ENCODE assay signal across 18 cellular contexts in the genomic region with DNA sequence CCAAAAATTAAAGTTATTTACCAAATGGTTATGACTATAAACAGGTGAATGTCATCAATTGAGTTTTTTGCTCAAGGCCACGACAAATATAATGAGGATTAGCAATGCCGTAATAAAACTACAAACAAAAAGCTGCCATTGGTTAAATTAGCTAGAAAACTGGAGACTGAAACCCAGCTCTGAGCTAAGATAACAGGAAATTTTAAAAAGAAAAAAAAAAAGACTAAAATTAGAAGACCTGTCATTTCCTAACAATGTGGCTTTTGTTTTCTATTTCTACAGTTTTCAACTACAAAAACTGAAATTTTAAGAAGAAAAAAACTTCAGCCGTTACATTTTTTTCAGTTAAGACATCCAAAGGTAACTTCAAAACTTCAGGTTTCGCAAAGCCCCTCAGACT. TPM values are rescaled to one million over a fixed set of nuclear protein-coding genes. Genes with fewer than 3 reads are reported as not detected.
DNase-seq lines count a peak whose midpoint lies in the region; ATAC-seq, FAIRE-seq and TF ChIP-seq lines count a peak whose summit lies in the region.
"Had no signal": no experiment of that assay in that cellular context is flagged by ENCODE, and none has a peak within 500 bp of the region (broad histone marks: within the 10 kb centered on the region; RNA-seq: fewer than 3 reads in every experiment).

No MANE protein-coding gene starts in this region.

- no peaks in the 10 kb centered on the region for H3K9me3 ChIP-seq in CD4-positive, alpha-beta memory T cell (ENCODE audit: control insufficient read depth in 1 of 2, low read length in 2 of 2)
- H3K9me3 ChIP-seq in kidney (ENCODE audit: control insufficient read depth in 1 of 2, low read length in 2 of 2), result no peaks in the 10 kb centered on the region
- H3K9me3 ChIP-seq in gastroesophageal sphincter, result no peaks in the 10 kb centered on the region
- H3K9me3 ChIP-seq: heart right ventricle, pancreas had no signal

- H3K27ac Mint-ChIP-seq in CD4-positive, alpha-beta memory T cell, result peak overlapping the region; percentile 8 to 83 (median 66)
- peak overlapping the region; percentile 87 to 96 for H3K27ac Mint-ChIP-seq in T-cell

- no peak overlapping the region for H3K4me3 ChIP-seq in CD4-positive, alpha-beta memory T cell (ENCODE audit: low read length in 2 of 2)
- no peak overlapping the region for H3K4me3 ChIP-seq in kidney (ENCODE audit: low read length in 2 of 2)
- no peak overlapping the region for H3K4me3 ChIP-seq in gastroesophageal sphincter
- H3K4me3 ChIP-seq: heart right ventricle, pancreas, SK-N-MC had no signal

- POLR2A ChIA-PET in CD4-positive, alpha-beta memory T cell (lab: Charles Lee; ENCODE audit: partially characterized antibody), result interaction anchor here (1.3 to 4.1 kb wide), 6 partner anchors 9 to 225 kb away, joined by 3 to 52 read pairs (median 10); partner anchors contain the start of genes EMC4, LPCAT4, NOP10 and NUTM1
- POLR2A ChIA-PET in T-cell (lab: Charles Lee), result interaction anchor here (0.5 to 1.6 kb wide), 7 partner anchors 9 to 659 kb away, joined by 3 to 5 read pairs (median 3); partner anchors contain the start of gene SLC12A6 (in 1 of the 2)

- TF ChIP-seq CTCF in kidney (IDR thresholded peaks at IDR 0.05; ENCODE audit: borderline replicate concordance, extremely low read depth, insufficient read depth) (no peak), gastroesophageal sphincter (IDR thresholded peaks at IDR 0.05) (no peak)

- ATAC-seq in T-cell (replicated peaks in 1 of 4) (peak in 1 of 4 experiments; percentile 27), gastroesophageal sphincter (no peak)
- ATAC-seq: heart right ventricle, pancreas had no signal

- H3K4me1 ChIP-seq in CD4-positive, alpha-beta memory T cell (ENCODE audit: insufficient read depth, low read length), result peaks cover 70% of the 10 kb centered on the region
- H3K4me1 ChIP-seq in kidney (ENCODE audit: control insufficient read depth in 1 of 2, insufficient read depth in 1 of 2, low read depth in 1 of 2, low read length in 2 of 2), result no peaks in the 10 kb centered on the region
- no peaks in the 10 kb centered on the region for H3K4me1 ChIP-seq in gastroesophageal sphincter
- H3K4me1 ChIP-seq: pancreas had no signal

- peak overlapping the region; percentile 15 to 69 (median 53) for H3K4me3 Mint-ChIP-seq in CD4-positive, alpha-beta memory T cell
- H3K4me3 Mint-ChIP-seq in T-cell, result peak overlapping the region; percentile 32 to 61 (median 56)

- DNase-seq in CD4-positive, alpha-beta memory T cell, result no peak
- DNase-seq in GM12892 (ENCODE audit: insufficient read length), result no peak
- DNase-seq in T-cell, result no peak
- peak; percentile 3 to 49 for DNase-seq in lung microvascular endothelial cell (ENCODE audit: low read depth in 2 of 2)
- no peak for DNase-seq in kidney
- no peak for DNase-seq in CD1c-positive myeloid dendritic cell (ENCODE audit: extremely low spot score)
- DNase-seq: cortex of kidney, heart right ventricle, NCI-H1694 treated with DMSO at 0.1 percent for 48 hours, pancreas, small intestine had no signal

- H3K9me3 Mint-ChIP-seq in CD4-positive, alpha-beta memory T cell, result no peaks in the 10 kb centered on the region
- H3K9me3 Mint-ChIP-seq in T-cell, result no peaks in the 10 kb centered on the region

- peaks cover 26 to 62% (median 49%) of the 10 kb centered on the region in 4 donors for H3K4me1 Mint-ChIP-seq in CD4-positive, alpha-beta memory T cell
- H3K4me1 Mint-ChIP-seq in T-cell, result peaks cover 65 to 75% (median 69%) of the 10 kb centered on the region in 3 donors

- no peak overlapping the region for H3K27ac ChIP-seq in CD4-positive, alpha-beta memory T cell (ENCODE audit: low read depth, low read length)
- H3K27ac ChIP-seq in kidney (ENCODE audit: low read depth in 2 of 2, low read length in 2 of 2) (no peak overlapping the region), gastroesophageal sphincter (no peak overlapping the region)
- H3K27ac ChIP-seq: pancreas, SK-N-MC, VCaP had no signal

- H3K27me3 ChIP-seq in CD4-positive, alpha-beta memory T cell (ENCODE audit: insufficient read depth, low read length), result no peaks in the 10 kb centered on the region
- no peaks in the 10 kb centered on the region for H3K27me3 ChIP-seq in gastroesophageal sphincter
- H3K27me3 ChIP-seq: heart right ventricle, pancreas had no signal

- TF ChIP-seq EP300 in gastroesophageal sphincter (IDR thresholded peaks at IDR 0.05), result no peak

- no peak overlapping the region for H3K9ac ChIP-seq in kidney (ENCODE audit: low read length in 2 of 2)

- CTCF ChIA-PET in CD4-positive, alpha-beta memory T cell (lab: Charles Lee; ENCODE audit: partially characterized antibody), result interaction anchor here (0.6 to 6.0 kb wide), 8 partner anchors 10 to 260 kb away, joined by 3 to 35 read pairs (median 7); partner anchors contain the start of genes LPCAT4, NOP10, NUTM1 and SLC12A6
- CTCF ChIA-PET in T-cell (lab: Charles Lee), result interaction anchor here (0.6 to 3.0 kb wide), 10 partner anchors 9 to 1215 kb away, joined by 3 to 19 read pairs (median 4); partner anchors contain the start of genes NOP10 (in 2 of the 2), NUTM1 (in 2 of the 2), LPCAT4 (in 1 of the 2) and SLC12A6 (in 1 of the 2)

- H3K36me3 ChIP-seq in CD4-positive, alpha-beta memory T cell (ENCODE audit: insufficient read depth, low read length), result no peaks in the 10 kb centered on the region
- no peaks in the 10 kb centered on the region for H3K36me3 ChIP-seq in kidney (ENCODE audit: control insufficient read depth in 1 of 2, insufficient read depth in 2 of 2, low read length in 2 of 2)
- H3K36me3 ChIP-seq in gastroesophageal sphincter, result no peaks in the 10 kb centered on the region
- H3K36me3 ChIP-seq: pancreas had no signal

- 71 to 81% methylated on average over 4 of the region's 4 CpGs for WGBS in gastroesophageal sphincter (ENCODE audit: low coverage in 1 of 2), 2 donors

- TF ChIP-seq POLR2A in GM12892 (IDR thresholded peaks at IDR 0.05; ENCODE audit: low read depth, low read length) (no peak), gastroesophageal sphincter (IDR thresholded peaks at IDR 0.05) (no peak)

- no peaks in the 10 kb centered on the region for H3K36me3 Mint-ChIP-seq in CD4-positive, alpha-beta memory T cell
- H3K36me3 Mint-ChIP-seq in T-cell, result peaks cover 7% of the 10 kb centered on the region

- H3K27me3 Mint-ChIP-seq in CD4-positive, alpha-beta memory T cell, result no peaks in the 10 kb centered on the region
- no peaks in the 10 kb centered on the region for H3K27me3 Mint-ChIP-seq in T-cell

- intact Hi-C loops in CD4-positive, alpha-beta memory T cell (cut with micrococcal nuclease), result no loop called here
- intact Hi-C loops in kidney (cut with DNase I), result no loop called here

- FAIRE-seq in GM12892 (lab: Jason Lieb, UNC) (peak; percentile 77), kidney (lab: Jason Lieb, UNC) (no peak)
- FAIRE-seq: keratinocyte, pancreas, small intestine had no signal

RNA-seq across cellular contexts. Expression of gene SLC12A6, which starts 9.7 kb away (rescaled TPM):
- total RNA-seq in CD4-positive, alpha-beta memory T cell, result 10 to 100 TPM; 71.3 to 72.0 TPM
- 1 to 10 TPM; 1.8 to 8.1 TPM for polyA plus RNA-seq in CD4-positive, alpha-beta memory T cell
- polyA plus RNA-seq in GM12892 (2012; ENCODE audit: missing spikeins), result 24.0 TPM
- 100 to 1,000 TPM in 1 of 5 donors, 10 to 100 TPM in 4; 71.2 to 103 (median 77.8) TPM for total RNA-seq in T-cell
- total RNA-seq in lung microvascular endothelial cell, result 16.8 and 18.8 TPM in 2 replicates
- 22.6 TPM for total RNA-seq in kidney
- 6.7 TPM for polyA plus RNA-seq in kidney (ENCODE audit: insufficient read depth, low read depth, low replicate concordance)
- 10 to 100 TPM; 12.0 to 19.0 (median 15.7) TPM for total RNA-seq in gastroesophageal sphincter

RNA-seq across cellular contexts. Expression of gene NOP10, which starts 15.0 kb away (rescaled TPM):
- total RNA-seq in CD4-positive, alpha-beta memory T cell, result 10 to 100 TPM; 73.5 to 77.2 TPM
- 100 to 1,000 TPM; 298 to 318 TPM for polyA plus RNA-seq in CD4-positive, alpha-beta memory T cell
- 274 TPM for polyA plus RNA-seq in GM12892 (2012; ENCODE audit: missing spikeins)
- total RNA-seq in T-cell, result 10 to 100 TPM; 38.2 to 88.9 (median 68.8) TPM
- total RNA-seq in lung microvascular endothelial cell, result 131 and 263 TPM in 2 replicates
- 92.9 TPM for total RNA-seq in kidney
- 383 TPM for polyA plus RNA-seq in kidney (ENCODE audit: insufficient read depth, low read depth, low replicate concordance)
- 100 to 1,000 TPM in 2 of 4 donors, 10 to 100 TPM in 2; 93.3 to 128 (median 108) TPM for total RNA-seq in gastroesophageal sphincter

RNA-seq across cellular contexts. Expression of gene NUTM1, which starts 15.2 kb away (rescaled TPM):
- total RNA-seq in CD4-positive, alpha-beta memory T cell, result not detected
- not detected for polyA plus RNA-seq in CD4-positive, alpha-beta memory T cell
- not detected for polyA plus RNA-seq in GM12892 (2012; ENCODE audit: missing spikeins)
- not detected for total RNA-seq in T-cell
- total RNA-seq in lung microvascular endothelial cell, result not detected in 2 replicates
- not detected for total RNA-seq in kidney
- not detected for polyA plus RNA-seq in kidney (ENCODE audit: insufficient read depth, low read depth, low replicate concordance)
- under 1 TPM in 1 of 4 donors, not detected in 3; 0.12 TPM for total RNA-seq in gastroesophageal sphincter
- total RNA-seq: heart right ventricle, NCI-H460, OCI-LY7, pancreas had no signal
- polyA plus RNA-seq: esophagus, keratinocyte, pancreas had no signal

RNA-seq across cellular contexts. Expression of gene LPCAT4, which starts 39.1 kb away (rescaled TPM):
- 100 to 1,000 TPM; 100 to 108 TPM for total RNA-seq in CD4-positive, alpha-beta memory T cell
- polyA plus RNA-seq in CD4-positive, alpha-beta memory T cell, result 10 to 100 TPM; 19.0 to 23.4 TPM
- polyA plus RNA-seq in GM12892 (2012; ENCODE audit: missing spikeins), result 33.3 TPM
- total RNA-seq in T-cell, result 100 to 1,000 TPM in 1 of 5 donors, 10 to 100 TPM in 4; 60.8 to 115 (median 91.1) TPM
- total RNA-seq in lung microvascular endothelial cell, result 1.5 and 2.8 TPM in 2 replicates
- 37.5 TPM for total RNA-seq in kidney
- 22.5 TPM for polyA plus RNA-seq in kidney (ENCODE audit: insufficient read depth, low read depth, low replicate concordance)
- total RNA-seq in gastroesophageal sphincter, result 10 to 100 TPM in 3 of 4 donors, 1 to 10 TPM in 1; 6.8 to 13.5 (median 10.7) TPM

Comparison
In these comparisons a context has a peak if more than half of its experiments do, and no peak if none do; other contexts are left out.
1. DNase-seq: peak in lung microvascular endothelial cell (2 of 2); none in CD4-positive, alpha-beta memory T cell (0 of 5), GM12892 (single experiment), T-cell (0 of 34), kidney (single experiment) and CD1c-positive myeloid dendritic cell (single experiment).